In the genomic region with DNA sequence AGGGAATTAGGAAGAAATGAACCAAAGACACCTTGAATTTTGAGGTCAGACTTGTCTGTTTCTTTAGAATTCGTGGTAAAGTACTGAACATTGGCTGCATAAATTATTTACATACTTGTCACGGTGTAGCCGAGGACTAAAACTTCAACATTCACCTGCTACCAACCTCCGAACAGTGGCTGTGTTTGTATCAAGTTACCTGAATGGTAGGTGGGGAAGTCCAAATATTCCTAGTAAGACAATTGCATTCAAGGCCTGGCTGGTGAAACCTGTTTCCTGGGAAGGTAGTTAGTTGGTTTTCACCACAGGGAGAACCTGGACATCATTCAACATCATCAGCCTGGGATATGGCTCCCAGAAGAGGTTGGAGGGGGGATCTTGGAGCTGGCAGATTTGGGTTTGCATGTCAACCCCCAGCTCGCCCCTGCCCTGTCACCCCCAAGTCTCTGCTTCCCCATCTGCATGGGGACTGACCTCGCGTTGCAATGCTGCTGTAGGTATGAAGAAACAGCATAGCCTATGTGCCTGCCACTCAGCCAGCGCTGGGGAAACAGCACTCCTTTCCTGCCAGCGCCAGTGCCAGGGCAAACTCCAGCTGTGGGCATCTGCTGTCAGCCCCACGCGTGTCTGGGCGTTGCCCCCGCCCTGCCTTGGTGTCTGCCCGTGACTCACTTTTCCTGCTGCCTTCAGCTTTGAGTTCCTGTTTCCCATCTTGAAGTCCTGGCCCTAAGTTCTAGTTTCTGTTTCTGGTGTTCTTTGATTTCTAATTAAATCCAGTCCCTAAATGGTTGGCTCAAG, we compare ENCODE assay signal across 9 cellular contexts. TPM values are rescaled to one million over a fixed set of nuclear protein-coding genes. Genes with fewer than 3 reads are reported as not detected.
DNase-seq lines count a peak whose midpoint lies in the region; ATAC-seq, FAIRE-seq and TF ChIP-seq lines count a peak whose summit lies in the region.
"Had no signal": no experiment of that assay in that cellular context is flagged by ENCODE, and none has a peak within 500 bp of the region (broad histone marks: within the 10 kb centered on the region; RNA-seq: fewer than 3 reads in every experiment).

No MANE protein-coding gene starts in this region.

- H3K27me3 Mint-ChIP-seq in Calu3 (ENCODE audit: unreplicated experiment): no peaks in the 10 kb centered on the region
- H3K27me3 Mint-ChIP-seq in CD8-positive, alpha-beta memory T cell: no peaks in the 10 kb centered on the region

- H3K9me3 ChIP-seq in esophagus (ENCODE audit: control insufficient read depth in 2 of 2, insufficient read depth in 1 of 2, low read depth in 1 of 2, low read length in 1 of 2) (no peaks in the 10 kb centered on the region), pancreas (no peaks in the 10 kb centered on the region)
- no peaks in the 10 kb centered on the region for H3K9me3 ChIP-seq in CD8-positive, alpha-beta memory T cell (ENCODE audit: low read length)

- no peak overlapping the region for H3K4me3 Mint-ChIP-seq in Calu3 (ENCODE audit: low read depth, unreplicated experiment)
- no peak overlapping the region for H3K4me3 Mint-ChIP-seq in CD8-positive, alpha-beta memory T cell

- intact Hi-C loops in Calu3 (cut with micrococcal nuclease; ENCODE audit: unreplicated experiment): no loop called here
- intact Hi-C loops in pancreas (cut with DNase I): no loop called here

- no peaks in the 10 kb centered on the region for H3K9me3 Mint-ChIP-seq in Calu3 (ENCODE audit: low read depth, unreplicated experiment)
- no peaks in the 10 kb centered on the region for H3K9me3 Mint-ChIP-seq in CD8-positive, alpha-beta memory T cell

- H3K4me1 ChIP-seq in esophagus (ENCODE audit: control insufficient read depth in 2 of 2, insufficient read depth in 2 of 2, low read length in 1 of 2) (peaks cover 3 to 4% of the 10 kb centered on the region in 2 donors), pancreas (no peaks in the 10 kb centered on the region)
- peaks cover 5% of the 10 kb centered on the region for H3K4me1 ChIP-seq in CD8-positive, alpha-beta memory T cell (ENCODE audit: insufficient read depth, low read length)

- H3K36me3 Mint-ChIP-seq in Calu3 (ENCODE audit: insufficient read depth, unreplicated experiment): no peaks in the 10 kb centered on the region
- peaks cover 0 to 3% (median 0%) of the 10 kb centered on the region in 3 donors for H3K36me3 Mint-ChIP-seq in CD8-positive, alpha-beta memory T cell

- ATAC-seq in GM21825 (IDR thresholded peaks at IDR 0.05; ENCODE audit: unreplicated experiment) (peak; percentile 41), pancreas (peak in 3 of 4 donors; percentile 42 to 89 (median 68))

- H3K27ac Mint-ChIP-seq in Calu3 (ENCODE audit: unreplicated experiment): no peak overlapping the region
- H3K27ac Mint-ChIP-seq in CD8-positive, alpha-beta memory T cell: no peak overlapping the region

- no peak for TF ChIP-seq CTCF in Calu3 (IDR thresholded peaks at IDR 0.05; ENCODE audit: unreplicated experiment)
- no peak for TF ChIP-seq CTCF in pancreas (IDR thresholded peaks at IDR 0.05)

- in situ Hi-C loops in ACHN (cut with HindIII; ENCODE audit: low pct_ligation_motif_present, low pct_unique_long_range_greater_than_20kb, low sequenced_read_pairs): no loop called here

- peak; percentile 32 for DNase-seq in Calu3
- DNase-seq in UCSD-AML1 (lab: John Stamatoyannopoulos, UW; ENCODE audit: unreplicated experiment): peak; percentile 76
- peak in 1 of 6 donors; percentile 28 for DNase-seq in pancreas
- no peak for DNase-seq in CD8-positive, alpha-beta memory T cell
- DNase-seq in T1000 (lab: John Stamatoyannopoulos, UW): no peak
- no peak for DNase-seq in ACHN

- no TSS peak for BruUV-seq in Calu3 (replicated peaks; lab: Mats Ljungman, UMichigan)

- WGBS in esophagus, 2 donors: 49 to 52% methylated on average over 14 of the region's 14 CpGs
- WGBS in pancreas, 2 donors: 72 to 76% methylated on average over 14 of the region's 14 CpGs

- H3K27me3 ChIP-seq in esophagus (ENCODE audit: control insufficient read depth in 1 of 2, insufficient read depth in 2 of 2, low read length in 2 of 2) (no peaks in the 10 kb centered on the region), pancreas (no peaks in the 10 kb centered on the region)
- H3K27me3 ChIP-seq in CD8-positive, alpha-beta memory T cell (ENCODE audit: insufficient read depth, low read length, poor library complexity, severe bottlenecking): no peaks in the 10 kb centered on the region

- CTCF ChIA-PET in Calu3 (lab: Charles Lee): interaction anchor here (0.6 to 0.7 kb wide), 2 partner anchors 39 to 43 kb away, joined by 3 to 4 read pairs; no protein-coding TSS in a partner anchor
- CTCF ChIA-PET in CD8-positive, alpha-beta memory T cell (lab: Charles Lee): no interaction called here

- no peaks in the 10 kb centered on the region for H3K36me3 ChIP-seq in esophagus (ENCODE audit: control insufficient read depth in 2 of 2, insufficient read depth in 2 of 2, low read length in 1 of 2)
- no peaks in the 10 kb centered on the region for H3K36me3 ChIP-seq in pancreas
- no peaks in the 10 kb centered on the region for H3K36me3 ChIP-seq in CD8-positive, alpha-beta memory T cell (ENCODE audit: insufficient read depth, low read length)

- H3K4me1 Mint-ChIP-seq in Calu3 (ENCODE audit: low read depth, unreplicated experiment): peaks cover 9% of the 10 kb centered on the region
- peaks cover 7 to 9% (median 9%) of the 10 kb centered on the region in 3 donors for H3K4me1 Mint-ChIP-seq in CD8-positive, alpha-beta memory T cell

- H3K4me3 ChIP-seq in esophagus (ENCODE audit: low read depth in 1 of 2, low read length in 2 of 2) (no peak overlapping the region), pancreas (no peak overlapping the region)
- no peak overlapping the region for H3K4me3 ChIP-seq in CD8-positive, alpha-beta memory T cell (ENCODE audit: low read length)

- no peak for FAIRE-seq in pancreas (lab: Jason Lieb, UNC)
- FAIRE-seq: colon had no signal

- POLR2A ChIA-PET in CD8-positive, alpha-beta memory T cell (lab: Charles Lee): no interaction called here

- H3K27ac ChIP-seq in esophagus (ENCODE audit: low read depth in 2 of 2, low read length in 1 of 2) (peak overlapping the region; percentile 54 to 89), pancreas (peak overlapping the region in 1 of 4 donors; percentile 23)
- no peak overlapping the region for H3K27ac ChIP-seq in CD8-positive, alpha-beta memory T cell (ENCODE audit: low read depth, low read length)

RNA-seq across cellular contexts. Expression of gene LARP4B, which starts 12.7 kb away (rescaled TPM):
- total RNA-seq in Calu3 (2022) (181 and 183 TPM in 2 replicates), pancreas (10 to 100 TPM; 31.6 to 53.3 (median 35.7) TPM)
- polyA plus RNA-seq in esophagus (10 to 100 TPM; 19.7 to 22.4 TPM), pancreas (10 to 100 TPM; 10.1 to 15.4 TPM)
- 100 to 1,000 TPM; 121 to 128 TPM for total RNA-seq in CD8-positive, alpha-beta memory T cell
- polyA plus RNA-seq in CD8-positive, alpha-beta memory T cell: 30.6 TPM

RNA-seq across cellular contexts. Expression of gene GTPBP4, which starts 44.0 kb away (rescaled TPM):
- total RNA-seq in Calu3 (2022) (123 and 128 TPM in 2 replicates), pancreas (10 to 100 TPM in 5 of 6 donors, 1 to 10 TPM in 1; 7.5 to 18.4 (median 15.8) TPM)
- polyA plus RNA-seq in esophagus (10 to 100 TPM in 1 of 2 donors, 1 to 10 TPM in 1; 9.8 to 29.4 TPM), pancreas (10 to 100 TPM in 1 of 2 donors, 1 to 10 TPM in 1; 6.9 to 18.3 TPM)
- total RNA-seq in CD8-positive, alpha-beta memory T cell: 100 to 1,000 TPM; 147 to 156 TPM
- 21.9 TPM for polyA plus RNA-seq in CD8-positive, alpha-beta memory T cell

Comparison
In these comparisons a context has a peak if more than half of its experiments do, and no peak if none do; other contexts are left out.
1. DNase-seq: peak in Calu3 (single experiment) and UCSD-AML1 (single experiment); none in CD8-positive, alpha-beta memory T cell (0 of 5), T1000 (single experiment) and ACHN (single experiment).